1 cellular context compared by ENCODE assay signal in the genomic region with DNA sequence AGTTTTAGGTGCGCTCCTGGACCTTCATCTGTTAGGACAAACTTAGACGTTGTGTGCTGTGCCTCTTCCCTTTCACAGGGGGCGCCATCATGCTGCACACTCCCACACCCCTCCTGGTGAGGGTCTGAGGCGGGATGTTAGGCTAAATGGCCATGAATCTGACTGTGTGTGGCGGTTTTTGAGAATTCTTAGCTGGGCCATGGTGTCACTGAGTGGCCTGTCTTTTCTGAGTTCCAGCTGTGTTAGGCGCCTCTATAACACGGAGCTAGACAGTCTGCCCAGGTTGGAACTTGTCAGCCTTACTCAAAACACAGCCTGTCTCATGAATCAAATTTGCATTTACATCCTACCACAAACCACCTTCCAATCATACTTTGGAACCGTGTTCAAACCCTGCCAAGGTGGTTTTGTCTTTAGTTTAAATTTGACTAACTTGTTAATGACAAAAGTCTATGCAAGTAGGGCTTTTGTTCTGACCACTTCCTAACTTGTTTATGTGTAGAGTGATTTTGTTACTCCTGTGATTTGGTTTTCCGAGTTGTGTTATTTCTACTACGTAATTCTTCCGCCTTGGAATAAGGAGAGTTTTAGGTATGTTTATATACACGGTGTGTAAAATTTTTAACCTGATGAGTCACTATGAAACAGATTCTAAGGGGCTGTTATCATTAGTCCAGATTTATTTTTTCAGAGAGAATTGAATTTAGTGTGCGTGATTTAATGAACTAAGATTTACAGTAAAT.
TF ChIP-seq lines count a peak whose summit lies in the region.

No MANE protein-coding gene starts in this region.

TF ChIP-seq in H1, 55 proteins besides CTCF, POLR2A, EP300 and RAD21:
- TF ChIP-seq POU5F1 (IDR thresholded peaks at IDR 0.05; ENCODE audit: low read depth, low read length), result no peak
- TF ChIP-seq TCF12 (IDR thresholded peaks at IDR 0.05; ENCODE audit: low read depth, low read length), result no peak
- no peak for TF ChIP-seq ZNF274 (IDR thresholded peaks at IDR 0.05; ENCODE audit: borderline replicate concordance, extremely low read depth, low read length)
- TF ChIP-seq CBX8 (IDR thresholded peaks at IDR 0.05; ENCODE audit: borderline replicate concordance, low read depth, low read length), result no peak
- TF ChIP-seq YY1 (IDR thresholded peaks at IDR 0.05; ENCODE audit: low read depth, low read length), result no peak
- no peak for TF ChIP-seq RBBP5 (IDR thresholded peaks at IDR 0.05; ENCODE audit: borderline replicate concordance, low read depth, low read length)
